11 cellular contexts compared by ENCODE assay signal in genomic region chr10:100621360-100622205, GRCh38.
A peak's percentile ranks its signal among the peaks of the same experiment; 100 is the strongest.
DNase-seq lines count a peak whose midpoint lies in the region; ATAC-seq and TF ChIP-seq lines count a peak whose summit lies in the region.
"Had no signal": no experiment of that assay in that cellular context is flagged by ENCODE, and none has a peak within 500 bp of the region (broad histone marks: within the 10 kb centered on the region; RNA-seq: fewer than 3 reads in every experiment).

No MANE protein-coding gene starts in this region.

- peaks cover 58% of the 10 kb centered on the region for H3K27me3 Mint-ChIP-seq in activated CD4-positive, alpha-beta T cell treated with anti-CD3 and anti-CD28 coated beads, Interleukin-2, amount 10 ng/mL, durations not matched to agents 7 days and 5 days

- CTCF ChIA-PET in activated CD4-positive, alpha-beta T cell treated with anti-CD3 and anti-CD28 coated beads, Interleukin-2, amount 10 ng/mL, durations not matched to agents 7 days and 5 days (lab: Charles Lee) = no interaction called here

- no peak for ATAC-seq in HG03175 (IDR thresholded peaks at IDR 0.05; ENCODE audit: unreplicated experiment)
- ATAC-seq: left colon had no signal

- H3K36me3 Mint-ChIP-seq in activated CD4-positive, alpha-beta T cell treated with anti-CD3 and anti-CD28 coated beads, Interleukin-2, amount 10 ng/mL, durations not matched to agents 7 days and 5 days (ENCODE audit: low read depth) = no peaks in the 10 kb centered on the region

- no peaks in the 10 kb centered on the region for H3K9me3 Mint-ChIP-seq in activated CD4-positive, alpha-beta T cell treated with anti-CD3 and anti-CD28 coated beads, Interleukin-2, amount 10 ng/mL, durations not matched to agents 7 days and 5 days

- H3K4me3 ChIP-seq in choroid plexus epithelial cell (ENCODE audit: low read depth, low read length) = no peak overlapping the region

- TF ChIP-seq CTCF in choroid plexus epithelial cell (conservative IDR thresholded peaks at IDR 0.05; ENCODE audit: low read depth, low read length) = no peak

- no peak overlapping the region for H3K27ac Mint-ChIP-seq in activated CD4-positive, alpha-beta T cell treated with anti-CD3 and anti-CD28 coated beads, Interleukin-2, amount 10 ng/mL, durations not matched to agents 7 days and 5 days

- DNase-seq in DMS153 (lab: John Stamatoyannopoulos, UW) = peak; percentile 0
- DNase-seq in DMS153 treated with DMSO at 0.1 percent for 48 hours (lab: John Stamatoyannopoulos, UW; ENCODE audit: unreplicated experiment) = no peak
- DNase-seq in activated CD4-positive, alpha-beta T cell treated with anti-CD3 and anti-CD28 coated beads, Interleukin-2, amount 10 ng/mL, durations not matched to agents 7 days and 5 days = peak; percentile 45
- peak; percentile 12 for DNase-seq in choroid plexus epithelial cell (ENCODE audit: low read depth)
- DNase-seq in stimulated activated CD4-positive, alpha-beta T cell treated with anti-CD3 and anti-CD28 coated beads, TNF-alpha, amount 100 ng/mL, for 1 hour (ENCODE audit: low read depth in 3 of 3, low spot score in 1 of 3) = peak in 2 of 3 donors; percentile 9 to 10
- no peak for DNase-seq in NCI-H1694 treated with DMSO at 0.1 percent for 48 hours (lab: John Stamatoyannopoulos, UW)
- DNase-seq in ACHN = no peak
- DNase-seq: NCI-H1048, occipital lobe had no signal

- in situ Hi-C loops in ACHN (cut with HindIII; ENCODE audit: low pct_ligation_motif_present, low pct_unique_long_range_greater_than_20kb, low sequenced_read_pairs) = no loop called here

- POLR2A ChIA-PET in activated CD4-positive, alpha-beta T cell treated with anti-CD3 and anti-CD28 coated beads, Interleukin-2, amount 10 ng/mL, durations not matched to agents 7 days and 5 days (lab: Charles Lee) = no interaction called here

- no peaks in the 10 kb centered on the region for H3K4me1 Mint-ChIP-seq in activated CD4-positive, alpha-beta T cell treated with anti-CD3 and anti-CD28 coated beads, Interleukin-2, amount 10 ng/mL, durations not matched to agents 7 days and 5 days

- H3K4me3 Mint-ChIP-seq in activated CD4-positive, alpha-beta T cell treated with anti-CD3 and anti-CD28 coated beads, Interleukin-2, amount 10 ng/mL, durations not matched to agents 7 days and 5 days = peak overlapping the region; percentile 35

Comparison
In these comparisons a context has a peak if more than half of its experiments do, and no peak if none do; other contexts are left out.
1. DNase-seq: peak in DMS153 (single experiment), activated CD4-positive, alpha-beta T cell treated with anti-CD3 and anti-CD28 coated beads, Interleukin-2, amount 10 ng/mL, durations not matched to agents 7 days and 5 days (single experiment), choroid plexus epithelial cell (single experiment) and stimulated activated CD4-positive, alpha-beta T cell treated with anti-CD3 and anti-CD28 coated beads, TNF-alpha, amount 100 ng/mL, for 1 hour (2 of 3); none in DMS153 treated with DMSO at 0.1 percent for 48 hours (single experiment), NCI-H1694 treated with DMSO at 0.1 percent for 48 hours (single experiment) and ACHN (single experiment).